Comparison of ENCODE assay signal across 21 cellular contexts in the genomic region with DNA sequence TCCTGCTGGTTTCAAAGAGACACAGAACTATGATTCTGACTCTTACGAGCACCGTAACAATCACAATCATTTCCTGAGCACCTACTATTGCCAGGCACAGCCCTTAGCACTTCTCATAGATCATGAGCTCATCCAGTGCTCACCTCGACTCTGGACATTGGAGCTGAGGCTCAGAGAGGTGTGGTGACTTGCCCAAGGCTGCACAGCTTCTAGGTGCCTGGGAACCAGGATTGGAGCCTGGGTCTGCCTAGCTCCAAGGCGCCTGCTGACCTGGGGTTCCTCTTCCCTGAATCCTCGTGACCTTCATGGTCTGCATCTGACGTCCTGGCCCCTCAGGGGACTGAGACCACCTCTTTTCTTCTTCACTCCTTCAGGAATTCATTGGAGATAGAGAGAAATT. TPM values are rescaled to one million over a fixed set of nuclear protein-coding genes. Genes with fewer than 3 reads are reported as not detected.
DNase-seq lines count a peak whose midpoint lies in the region; ATAC-seq, FAIRE-seq and TF ChIP-seq lines count a peak whose summit lies in the region.
"Had no signal": no experiment of that assay in that cellular context is flagged by ENCODE, and none has a peak within 500 bp of the region (broad histone marks: within the 10 kb centered on the region; RNA-seq: fewer than 3 reads in every experiment).

No MANE protein-coding gene starts in this region.

- no peak overlapping the region for H3K4me2 ChIP-seq in K562 (ENCODE audit: insufficient read depth, low read length)
- H3K4me2 ChIP-seq in keratinocyte (ENCODE audit: control insufficient read depth, extremely low read depth, insufficient read depth, low read depth, low read length) = no peak overlapping the region
- H3K4me2 ChIP-seq: A549 had no signal

- H3K9me3 ChIP-seq in HEK293 (ENCODE audit: control insufficient read depth, insufficient read depth, low read depth, low read length) (no peaks in the 10 kb centered on the region), K562 (replicated peaks; ENCODE audit: control insufficient read depth, insufficient read depth, low read depth, low read length) (no peaks in the 10 kb centered on the region), keratinocyte (ENCODE audit: control insufficient read depth, low read depth, low read length) (no peaks in the 10 kb centered on the region), thyroid gland (no peaks in the 10 kb centered on the region)
- H3K9me3 ChIP-seq: A549, BE2C had no signal

- no peaks in the 10 kb centered on the region for H3K4me1 ChIP-seq in HEK293 (ENCODE audit: control insufficient read depth, insufficient read depth, low read length)
- peaks cover 0 to 4% of the 10 kb centered on the region in 2 experiments; a peak in 2 of 5 replicates for H3K4me1 ChIP-seq in K562 (replicated peaks in 1 of 2; ENCODE audit: control insufficient read depth in 2 of 2, insufficient read depth in 2 of 2, low read length in 2 of 2)
- peaks cover 10% of the 10 kb centered on the region for H3K4me1 ChIP-seq in keratinocyte (ENCODE audit: control insufficient read depth, extremely low read depth, insufficient read depth, low read length)
- H3K4me1 ChIP-seq in thyroid gland = peaks cover 29 to 49% of the 10 kb centered on the region in 2 donors
- H3K4me1 ChIP-seq: A549, BE2C had no signal

- H4K20me1 ChIP-seq in K562 (replicated peaks; ENCODE audit: control insufficient read depth, insufficient read depth, low read length) (no peaks in the 10 kb centered on the region), keratinocyte (ENCODE audit: control insufficient read depth, extremely low read depth, insufficient read depth, low read length) (peaks cover 6% of the 10 kb centered on the region)

- 2% methylated on average over 6 of the region's 6 CpGs for WGBS in K562 (ENCODE audit: insufficient coverage, low coverage, missing lambda C conversion rate)
- WGBS in thyroid gland, 2 donors = 66 to 77% methylated on average over 6 of the region's 6 CpGs

- H3K4me3 ChIP-seq in HEK293 (ENCODE audit: low read depth, low read length) (no peak overlapping the region), K562 (no peak overlapping the region), keratinocyte (ENCODE audit: control insufficient read depth in 2 of 3, extremely low read depth in 1 of 3, insufficient read depth in 2 of 3, low read depth in 1 of 3, low read length in 3 of 3) (no peak overlapping the region), thyroid gland (replicated peaks in 1 of 3) (no peak overlapping the region)
- H3K4me3 ChIP-seq: A549 had no signal

- CTCF ChIA-PET in HEK293 (lab: Yijun Ruan, JAX) (no interaction called here), K562 (lab: Yijun Ruan, JAX; ENCODE audit: low intra/inter-chr PET ratio) (no interaction called here)

- ATAC-seq in K562 = no peak
- ATAC-seq in GM19467 (IDR thresholded peaks at IDR 0.05; ENCODE audit: unreplicated experiment) = no peak
- ATAC-seq: Panc1 had no signal

- H3K9me1 ChIP-seq in K562 (ENCODE audit: control insufficient read depth, insufficient read depth, low read length) (no peaks in the 10 kb centered on the region), keratinocyte (ENCODE audit: control insufficient read depth, extremely low read depth, insufficient read depth, low read length) (no peaks in the 10 kb centered on the region)

- no peak for TF ChIP-seq RAD21 in K562 (CRISPR knock-in tag; conservative IDR thresholded peaks at IDR 0.05 in 1 of 2, IDR thresholded peaks at IDR 0.05 in 1 of 2)

- peaks cover 3 to 11% of the 10 kb centered on the region in 2 experiments; a peak in 3 of 5 replicates for H3K27me3 ChIP-seq in K562 (ENCODE audit: control insufficient read depth in 2 of 2, insufficient read depth in 2 of 2, low read length in 2 of 2)
- no peaks in the 10 kb centered on the region for H3K27me3 ChIP-seq in keratinocyte (ENCODE audit: control insufficient read depth, extremely low read depth, insufficient read depth, low read length)
- H3K27me3 ChIP-seq in thyroid gland = no peaks in the 10 kb centered on the region
- H3K27me3 ChIP-seq: BE2C had no signal

- dilution Hi-C loops in keratinocyte (cut with MboI; ENCODE audit: extremely low pct_ligation_motif_present, low sequenced_read_pairs) = no loop called here

- DNase-seq in K562 (ENCODE audit: extremely low read depth in 1 of 4, low spot score in 3 of 4) (no peak), keratinocyte (ENCODE audit: low read depth, low spot score) (no peak), thyroid gland (no peak), frontal cortex (ENCODE audit: low spot score in 2 of 2) (no peak)
- no peak for DNase-seq in activated CD4-positive, alpha-beta T cell treated with anti-CD3 and anti-CD28 coated beads for 4 hours
- DNase-seq: BE2C; CD4-positive, CD25-positive, alpha-beta regulatory T cell; EL; GF-D8; KBM-7; MM.1S; NCI-H1048; NCI-H1417 treated with DMSO at 0.1 percent for 48 hours; NCI-H187 treated with DMSO at 0.1 percent for 48 hours; NCI-H2227 treated with DMSO at 0.1 percent for 48 hours; NCI-H510A had no signal

- TF ChIP-seq EP300 in K562 (IDR thresholded peaks at IDR 0.05; ENCODE audit: low read length) = no peak

- H3K27ac ChIP-seq in HEK293 (ENCODE audit: extremely low read depth, low read depth, low read length) = no peak overlapping the region
- no peak overlapping the region for H3K27ac ChIP-seq in K562 (ENCODE audit: extremely low read depth, low read depth, low read length)
- H3K27ac ChIP-seq in keratinocyte (ENCODE audit: control insufficient read depth, insufficient read depth, low read length) = no peak overlapping the region
- peak overlapping the region; percentile 80 to 86 (median 81) for H3K27ac ChIP-seq in thyroid gland
- H3K27ac ChIP-seq: A549 had no signal

- FAIRE-seq in K562 (lab: Jason Lieb, UNC) (no peak), keratinocyte (lab: Jason Lieb, UNC) (peak; percentile 20), frontal cortex (lab: Jason Lieb, UNC) (no peak)
- FAIRE-seq: A549 had no signal

- H3K36me3 ChIP-seq in HEK293 (ENCODE audit: control insufficient read depth in 2 of 2, insufficient read depth in 1 of 2, low read length in 2 of 2) = no peaks in the 10 kb centered on the region
- H3K36me3 ChIP-seq in K562 (ENCODE audit: control insufficient read depth, insufficient read depth, low read length) = no peaks in the 10 kb centered on the region
- no peaks in the 10 kb centered on the region for H3K36me3 ChIP-seq in keratinocyte (ENCODE audit: control insufficient read depth in 2 of 2, extremely low read depth in 1 of 2, insufficient read depth in 2 of 2, low read length in 2 of 2)
- H3K36me3 ChIP-seq in thyroid gland = no peaks in the 10 kb centered on the region
- H3K36me3 ChIP-seq: BE2C had no signal

- intact Hi-C loops in K562 (cut with micrococcal nuclease) = no loop called here
- intact Hi-C loops in thyroid gland (cut with DNase I) = no loop called here

- no peak overlapping the region for H3K9ac ChIP-seq in K562 (ENCODE audit: insufficient read depth in 1 of 2, low read depth in 2 of 2, low read length in 2 of 2)
- H3K9ac ChIP-seq in keratinocyte (ENCODE audit: control insufficient read depth, extremely low read depth, insufficient read depth, low read length) = no peak overlapping the region

- H3K79me2 ChIP-seq in K562 (ENCODE audit: control insufficient read depth, insufficient read depth, low read length) (no peaks in the 10 kb centered on the region), keratinocyte (ENCODE audit: control insufficient read depth, insufficient read depth, low read length) (no peaks in the 10 kb centered on the region)

- TF ChIP-seq CTCF in HEK293 (tag by site-specific recombination; IDR thresholded peaks at IDR 0.05) = no peak
- TF ChIP-seq CTCF in K562 (IDR thresholded peaks at IDR 0.05 in 2 of 3, conservative IDR thresholded peaks at IDR 0.05 in 1 of 3; ENCODE audit: insufficient read depth in 2 of 3, low read depth in 1 of 3, low read length in 3 of 3) = no peak
- TF ChIP-seq CTCF in keratinocyte (optimal IDR thresholded peaks at IDR 0.05 in 1 of 3, IDR thresholded peaks at IDR 0.05 in 1 of 3, conservative IDR thresholded peaks at IDR 0.05 in 1 of 3; ENCODE audit: extremely low read depth in 1 of 3, insufficient read depth in 2 of 3, low read length in 3 of 3) = no peak
- no peak for TF ChIP-seq CTCF in thyroid gland (IDR thresholded peaks at IDR 0.05)

- in situ Hi-C loops in K562 (cut with MboI) = no loop called here

- BruUV-seq in K562 (replicated peaks; lab: Mats Ljungman, UMichigan) = no TSS peak

- H2AFZ ChIP-seq in K562 (ENCODE audit: low read depth, low read length) = no peak overlapping the region
- H2AFZ ChIP-seq in keratinocyte (ENCODE audit: control insufficient read depth, low read length) = no peak overlapping the region

- POLR2A ChIA-PET in HEK293 (lab: Yijun Ruan, JAX) (no interaction called here), K562 (lab: Yijun Ruan, JAX) (no interaction called here)

- TF ChIP-seq POLR2A in K562 (conservative IDR thresholded peaks at IDR 0.05) = no peak
- TF ChIP-seq POLR2A in thyroid gland (IDR thresholded peaks at IDR 0.05) = no peak

RNA-seq across cellular contexts. Expression of gene CRYBB3, which starts 50.6 kb away (rescaled TPM):
- total RNA-seq in K562 (2011; cell fraction: chromatin; rRNA removed; ENCODE audit: low replicate concordance) = not detected in 2 replicates
- not detected in 2 replicates for total RNA-seq in K562 (2011; cell fraction: nucleolus; rRNA removed)
- total RNA-seq in K562 (2011; cell fraction: nucleoplasm; rRNA removed) = not detected in 2 replicates
- not detected in 2 replicates for total RNA-seq in K562 (2014; rRNA removed)
- total RNA-seq in K562 (2014; rRNA removed; fragmentation: Illumina TruSeq; extraction: Trizol) = not detected in 2 replicates
- total RNA-seq in K562 (2015; rRNA removed; fragmentation: Illumina TruSeq; extraction: Trizol) = not detected in 2 replicates
- total RNA-seq in K562 (2021) = not detected in 2 replicates
- polyA plus RNA-seq in K562 (2011; rRNA removed) = not detected in 2 replicates
- polyA plus RNA-seq in K562 (2011; cell fraction: cytosol; rRNA removed) = not detected in 2 replicates
- polyA plus RNA-seq in K562 (2011; cell fraction: nucleus; rRNA removed) = not detected in 2 replicates
- not detected in 2 replicates for polyA plus RNA-seq in K562 (2012)
- polyA plus RNA-seq in K562 (2014; fragmentation: Illumina TruSeq; extraction: Trizol) = not detected in 2 replicates
- polyA plus RNA-seq in K562 (2014; fragmentation: Nextera tagmentation; extraction: Ambion mirVana) = not detected
- polyA plus RNA-seq in K562 (2014; rRNA removed) = not detected in 2 replicates
- polyA minus RNA-seq in K562 (2011; rRNA and poly(A)+ RNA removed) = not detected in 2 replicates
- polyA minus RNA-seq in K562 (2011; cell fraction: cytosol; rRNA and poly(A)+ RNA removed) = not detected in 2 replicates
- not detected in 2 replicates for polyA minus RNA-seq in K562 (2011; cell fraction: nucleus; rRNA and poly(A)+ RNA removed)
- 0.06 TPM in 1 of 3 replicates, not detected in the others for polyA plus RNA-seq in keratinocyte
- polyA plus RNA-seq in keratinocyte (2011; ENCODE audit: low read depth) = not detected
- not detected in 2 replicates for polyA plus RNA-seq in keratinocyte (2011; cell fraction: cytosol; rRNA removed)
- 0.19 and 0.31 TPM in 2 replicates for polyA plus RNA-seq in keratinocyte (2011; cell fraction: nucleus; rRNA removed)
- polyA plus RNA-seq in keratinocyte (2012; ENCODE audit: low replicate concordance) = 0.20 TPM in 1 of 2 replicates, not detected in the other
- not detected in 3 replicates for polyA minus RNA-seq in keratinocyte
- not detected for polyA minus RNA-seq in keratinocyte (2011; cell fraction: cytosol; rRNA and poly(A)+ RNA removed)
- not detected in 2 replicates for polyA minus RNA-seq in keratinocyte (2011; cell fraction: nucleus; rRNA and poly(A)+ RNA removed)
- not detected for total RNA-seq in thyroid gland
- not detected for total RNA-seq in frontal cortex
- total RNA-seq: CD4-positive, CD25-positive, alpha-beta regulatory T cell; H4 had no signal
- polyA plus RNA-seq: A549; CD4-positive, CD25-positive, alpha-beta regulatory T cell had no signal

Comparison
In these comparisons a context has a peak if more than half of its experiments do, and no peak if none do; other contexts are left out.
1. H3K27ac ChIP-seq: peak in thyroid gland (3 of 3); none in HEK293 (single experiment), K562 (single experiment) and keratinocyte (single experiment).